ENCODE assay signal across 6 cellular contexts in genomic region chr12:57129311-57130288, GRCh38. TPM values are rescaled to one million over a fixed set of nuclear protein-coding genes. Genes with fewer than 3 reads are reported as not detected.
DNase-seq lines count a peak whose midpoint lies in the region; ATAC-seq and TF ChIP-seq lines count a peak whose summit lies in the region.

No MANE protein-coding gene starts in this region.

- peak overlapping the region; percentile 51 to 93 for H3K4me3 Mint-ChIP-seq in activated T-cell treated with anti-CD3 and anti-CD28 coated beads, Interleukin-2, amount 50 U/mL, for 72 hours

- peak overlapping the region; percentile 97 to 99 (median 98) for H3K27ac ChIP-seq in tibial nerve

- TF ChIP-seq POLR2A in tibial nerve (IDR thresholded peaks at IDR 0.05) = no peak

- no peaks in the 10 kb centered on the region for H3K36me3 Mint-ChIP-seq in activated T-cell treated with anti-CD3 and anti-CD28 coated beads, Interleukin-2, amount 50 U/mL, for 72 hours (ENCODE audit: insufficient read depth in 2 of 2)

- H3K9me3 Mint-ChIP-seq in activated T-cell treated with anti-CD3 and anti-CD28 coated beads, Interleukin-2, amount 50 U/mL, for 72 hours = no peaks in the 10 kb centered on the region

- CTCF ChIA-PET in GM10248 (lab: Yijun Ruan, JAX) = interaction anchor here (0.9 to 14.5 kb wide), 6 partner anchors 10 to 69 kb away, joined by 3 to 159 read pairs (median 4); partner anchors contain the start of gene STAT6

- peak overlapping the region; percentile 73 to 88 (median 78) for H3K4me3 ChIP-seq in tibial nerve

- WGBS in tibial nerve, 2 donors = 2 to 9% methylated on average over 9 to 10 of the region's 12 CpGs

- no peaks in the 10 kb centered on the region for H3K9me3 ChIP-seq in tibial nerve

- no peak for TF ChIP-seq CTCF in tibial nerve (IDR thresholded peaks at IDR 0.05)
- no peak for TF ChIP-seq CTCF in GM10248 (IDR thresholded peaks at IDR 0.05; ENCODE audit: control extremely low read depth, extremely low read depth, low read depth, missing control alignments)

- POLR2A ChIA-PET in GM10248 (lab: Yijun Ruan, JAX) = no interaction called here

- H3K27me3 Mint-ChIP-seq in activated T-cell treated with anti-CD3 and anti-CD28 coated beads, Interleukin-2, amount 50 U/mL, for 72 hours (ENCODE audit: low read depth) = peaks cover 9% of the 10 kb centered on the region

- no peak overlapping the region for H3K27ac Mint-ChIP-seq in activated T-cell treated with anti-CD3 and anti-CD28 coated beads, Interleukin-2, amount 50 U/mL, for 72 hours

- TF ChIP-seq EP300 in tibial nerve (IDR thresholded peaks at IDR 0.05) = peak in 1 of 2 donors; percentile 59

- peaks cover 11% of the 10 kb centered on the region for H3K4me1 Mint-ChIP-seq in activated T-cell treated with anti-CD3 and anti-CD28 coated beads, Interleukin-2, amount 50 U/mL, for 72 hours (ENCODE audit: low read depth)

- no peak for DNase-seq in activated T-cell treated with anti-CD3 and anti-CD28 coated beads, Interleukin-2, amount 50 U/mL, for 72 hours
- no peak for DNase-seq in activated T-cell treated with anti-CD3 and anti-CD28 coated beads, Interleukin-2, amount 50 U/mL, for 1 hour
- DNase-seq in hepatic stellate cell (ENCODE audit: low spot score) = peak; percentile 60
- peak in 1 of 2 donors; percentile 71 for DNase-seq in tibial nerve (ENCODE audit: low spot score in 2 of 2)
- no peak for DNase-seq in GM10248 (ENCODE audit: extremely low spot score)
- no peak for DNase-seq in effector CD4-positive, alpha-beta T cell

- ATAC-seq in activated T-cell treated with anti-CD3 and anti-CD28 coated beads, Interleukin-2, amount 50 U/mL, for 72 hours (replicated peaks in 1 of 2) = no peak

- H3K4me1 ChIP-seq in tibial nerve = peaks cover 0 to 62% (median 34%) of the 10 kb centered on the region in 4 donors

- no peaks in the 10 kb centered on the region for H3K27me3 ChIP-seq in tibial nerve

- H3K36me3 ChIP-seq in tibial nerve = no peaks in the 10 kb centered on the region

RNA-seq across cellular contexts. Expression of gene LRP1, which starts 1.3 kb away (rescaled TPM):
- total RNA-seq in activated T-cell treated with anti-CD3 and anti-CD28 coated beads, Interleukin-2, amount 50 U/mL, for 72 hours = 1 to 10 TPM; 3.2 to 4.8 TPM
- total RNA-seq in tibial nerve = 100 to 1,000 TPM; 410 to 653 (median 527) TPM

RNA-seq across cellular contexts. Expression of gene LRP1-AS, which starts 17.8 kb away (rescaled TPM):
- not detected for total RNA-seq in activated T-cell treated with anti-CD3 and anti-CD28 coated beads, Interleukin-2, amount 50 U/mL, for 72 hours
- not detected for total RNA-seq in tibial nerve

RNA-seq across cellular contexts. Expression of gene STAT6, which starts 18.4 kb away (rescaled TPM):
- 100 to 1,000 TPM; 178 to 191 TPM for total RNA-seq in activated T-cell treated with anti-CD3 and anti-CD28 coated beads, Interleukin-2, amount 50 U/mL, for 72 hours
- 100 to 1,000 TPM; 140 to 247 (median 183) TPM for total RNA-seq in tibial nerve

RNA-seq across cellular contexts. Expression of gene NAB2, which starts 40.7 kb away (rescaled TPM):
- total RNA-seq in activated T-cell treated with anti-CD3 and anti-CD28 coated beads, Interleukin-2, amount 50 U/mL, for 72 hours = 10 to 100 TPM; 30.7 to 31.0 TPM
- total RNA-seq in tibial nerve = 10 to 100 TPM; 29.3 to 42.2 (median 38.6) TPM

RNA-seq across cellular contexts. Expression of gene NEMP1, which starts 51.0 kb away (rescaled TPM):
- 100 to 1,000 TPM; 114 to 119 TPM for total RNA-seq in activated T-cell treated with anti-CD3 and anti-CD28 coated beads, Interleukin-2, amount 50 U/mL, for 72 hours
- total RNA-seq in tibial nerve = 10 to 100 TPM in 1 of 4 donors, 1 to 10 TPM in 3; 4.8 to 10.2 (median 6.6) TPM

Comparison
In these comparisons a context has a peak if more than half of its experiments do, and no peak if none do; other contexts are left out.
1. RNA of gene LRP1, which starts 1.3 kb away (total RNA-seq): 410 to 653 TPM in tibial nerve; 3.2 to 4.8 TPM in activated T-cell treated with anti-CD3 and anti-CD28 coated beads, Interleukin-2, amount 50 U/mL, for 72 hours; every median in the first group is over 10 times any median in the second.